ENCODE assay signal across 8 cellular contexts in genomic region chr7:148262721-148263229, GRCh38.
DNase-seq lines count a peak whose midpoint lies in the region; TF ChIP-seq lines count a peak whose summit lies in the region.

No MANE protein-coding gene starts in this region.

- TF ChIP-seq EP300 in ovary (IDR thresholded peaks at IDR 0.05), result no peak

- intact Hi-C loops in Caco-2 (cut with micrococcal nuclease; ENCODE audit: unreplicated experiment), result loop anchor here (1.0 kb wide), 2 partner anchors 120 to 152 kb away; no protein-coding TSS in a partner anchor
- intact Hi-C loops in ovary (cut with DNase I), result no loop called here
- intact Hi-C loops in tibial artery (cut with DNase I; ENCODE audit: low total_unique reads), result no loop called here

- H3K9me3 ChIP-seq in Caco-2 (no peaks in the 10 kb centered on the region), ovary (no peaks in the 10 kb centered on the region), tibial artery (no peaks in the 10 kb centered on the region)

- H3K27me3 ChIP-seq in Caco-2 (replicated peaks; ENCODE audit: control insufficient read depth, insufficient read depth, low read length) (no peaks in the 10 kb centered on the region), ovary (no peaks in the 10 kb centered on the region), tibial artery (peaks cover 0 to 6% of the 10 kb centered on the region in 2 donors)

- CTCF ChIA-PET in Caco-2 (lab: Charles Lee) (interaction anchor here (0.6 to 1.1 kb wide), 8 partner anchors 12 to 524 kb away, joined by 3 to 9 read pairs (median 3); no protein-coding TSS in a partner anchor), RWPE1 (lab: Yijun Ruan, JAX) (interaction anchor here (0.6 to 0.7 kb wide), 2 partner anchors 43 to 648 kb away, joined by 3 to 4 read pairs; no protein-coding TSS in a partner anchor)

- H3K4me3 ChIP-seq in Caco-2 (ENCODE audit: low read depth, low read length), result peak overlapping the region; percentile 21
- H3K4me3 ChIP-seq in ovary, result no peak overlapping the region
- no peak overlapping the region for H3K4me3 ChIP-seq in tibial artery

- H3K4me1 ChIP-seq in Caco-2, result peaks cover 3% of the 10 kb centered on the region; the same call in 1 of the 2 replicates
- peaks cover 13% of the 10 kb centered on the region for H3K4me1 ChIP-seq in ovary (ENCODE audit: insufficient read depth)
- peaks cover 0 to 7% (median 5%) of the 10 kb centered on the region in 4 donors for H3K4me1 ChIP-seq in tibial artery

- no peak overlapping the region for H3K27ac ChIP-seq in RWPE1
- H3K27ac ChIP-seq in ovary, result peak overlapping the region; percentile 21 to 85
- H3K27ac ChIP-seq in tibial artery, result no peak overlapping the region

- H3K36me3 ChIP-seq in Caco-2 (ENCODE audit: control insufficient read depth, insufficient read depth, low read length) (no peaks in the 10 kb centered on the region), ovary (no peaks in the 10 kb centered on the region), tibial artery (no peaks in the 10 kb centered on the region)

- 3 to 8% (median 6%) methylated on average over 18 of the region's 18 CpGs for WGBS in ovary, 3 donors

- H3K9me3 Mint-ChIP-seq in Caco-2 (ENCODE audit: unreplicated experiment), result no peaks in the 10 kb centered on the region

- peaks cover 16% of the 10 kb centered on the region for H3K4me1 Mint-ChIP-seq in Caco-2 (ENCODE audit: low read depth, unreplicated experiment)

- H3K27me3 Mint-ChIP-seq in Caco-2 (ENCODE audit: insufficient read depth, unreplicated experiment), result no peaks in the 10 kb centered on the region

- POLR2A ChIA-PET in Caco-2 (lab: Charles Lee), result no interaction called here
- POLR2A ChIA-PET in RWPE1 (lab: Yijun Ruan, JAX; ENCODE audit: low non-redundant PET), result no interaction called here

- TF ChIP-seq CTCF in Caco-2 (IDR thresholded peaks at IDR 0.05; ENCODE audit: insufficient read depth in 1 of 2, low read depth in 1 of 2, low read length in 1 of 2, severe bottlenecking in 1 of 2, unreplicated experiment in 1 of 2), result peak; percentile 95 to 98
- peak; percentile 86 for TF ChIP-seq CTCF in GM20000 (IDR thresholded peaks at IDR 0.05; ENCODE audit: extremely low read depth, missing control alignments)
- TF ChIP-seq CTCF in RWPE1 (conservative IDR thresholded peaks at IDR 0.05; ENCODE audit: low read depth), result peak; percentile 98
- TF ChIP-seq CTCF in ovary (IDR thresholded peaks at IDR 0.05), result peak; percentile 88 to 91 (median 88)
- TF ChIP-seq CTCF in tibial artery (IDR thresholded peaks at IDR 0.05), result peak; percentile 72 to 93

- DNase-seq in Caco-2 (peak; percentile 70 to 82), GM20000 (ENCODE audit: low spot score) (peak; percentile 52), HUDEP-2 (lab: John Stamatoyannopoulos, UW; ENCODE audit: unreplicated experiment in 76 of 76) (peak in 41 of 76 experiments; percentile 1 to 64 (median 18)), RWPE1 (ENCODE audit: low spot score) (peak; percentile 37), globus pallidus (ENCODE audit: low spot score) (peak; percentile 48), ovary (peak; percentile 70 to 87 (median 83)), tibial artery (peak; percentile 60 to 75)
- peak; percentile 48 for DNase-seq in activated gamma-delta T cell treated with anti-CD3 and anti-CD28 coated beads, Interleukin-2, amount 50 U/mL, for 16 hours (ENCODE audit: low read depth)

- H3K27ac Mint-ChIP-seq in Caco-2 (ENCODE audit: unreplicated experiment), result peak overlapping the region; percentile 46

- peaks cover 4% of the 10 kb centered on the region for H3K36me3 Mint-ChIP-seq in Caco-2 (ENCODE audit: insufficient read depth, unreplicated experiment)

- BruUV-seq in Caco-2 (replicated peaks; lab: Mats Ljungman, UMichigan), result no TSS peak

- peak overlapping the region; percentile 59 for H3K4me3 Mint-ChIP-seq in Caco-2 (ENCODE audit: unreplicated experiment)

- no peak for TF ChIP-seq POLR2A in ovary (IDR thresholded peaks at IDR 0.05)

Comparison
In these comparisons a context has a peak if more than half of its experiments do, and no peak if none do; other contexts are left out.
1. DNase-seq: peak in every context shown above with its lines; median percentile 83 in ovary; 76 in Caco-2; 68 in tibial artery; 52 in GM20000; 48 in activated gamma-delta T cell treated with anti-CD3 and anti-CD28 coated beads, Interleukin-2, amount 50 U/mL, for 16 hours; 48 in globus pallidus; 37 in RWPE1; 18 in HUDEP-2.
2. H3K27ac ChIP-seq: peak in ovary (2 of 2); none in RWPE1 (single experiment) and tibial artery (0 of 2).
3. Peak in every context shown above with its lines, with median percentiles within 50 percentile points of each other: CTCF ChIP-seq.